1 cellular context compared by ENCODE assay signal in genomic region chr10:97664282-97664850, GRCh38.
TF ChIP-seq lines count a peak whose summit lies in the region.

No MANE protein-coding gene starts in this region.

TF ChIP-seq in K562, 482 proteins besides CTCF, POLR2A, EP300 and RAD21 (continued from another document and continues in another):
- TF ChIP-seq, protein P1, sequence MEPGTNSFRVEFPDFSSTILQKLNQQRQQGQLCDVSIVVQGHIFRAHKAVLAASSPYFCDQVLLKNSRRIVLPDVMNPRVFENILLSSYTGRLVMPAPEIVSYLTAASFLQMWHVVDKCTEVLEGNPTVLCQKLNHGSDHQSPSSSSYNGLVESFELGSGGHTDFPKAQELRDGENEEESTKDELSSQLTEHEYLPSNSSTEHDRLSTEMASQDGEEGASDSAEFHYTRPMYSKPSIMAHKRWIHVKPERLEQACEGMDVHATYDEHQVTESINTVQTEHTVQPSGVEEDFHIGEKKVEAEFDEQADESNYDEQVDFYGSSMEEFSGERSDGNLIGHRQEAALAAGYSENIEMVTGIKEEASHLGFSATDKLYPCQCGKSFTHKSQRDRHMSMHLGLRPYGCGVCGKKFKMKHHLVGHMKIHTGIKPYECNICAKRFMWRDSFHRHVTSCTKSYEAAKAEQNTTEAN (CRISPR knock-in tag; IDR thresholded peaks at IDR 0.05), result no peak
- TF ChIP-seq HMG20B (CRISPR knock-in tag; IDR thresholded peaks at IDR 0.05) (no peak), HNRNPL (IDR thresholded peaks at IDR 0.05; ENCODE audit: low read depth, low read length) (no peak), SETDB1 (IDR thresholded peaks at IDR 0.05; ENCODE audit: low read length) (no peak), ERF (CRISPR knock-in tag; IDR thresholded peaks at IDR 0.05) (no peak), POLR2AphosphoS2 (IDR thresholded peaks at IDR 0.05; ENCODE audit: low read length) (no peak), CXXC5 (CRISPR knock-in tag; IDR thresholded peaks at IDR 0.05) (peak; percentile 44), MYNN (IDR thresholded peaks at IDR 0.05) (no peak), MYNN (CRISPR knock-in tag; IDR thresholded peaks at IDR 0.05) (no peak), ELF1 (tag; IDR thresholded peaks at IDR 0.05) (no peak), NR4A1 (CRISPR knock-in tag; IDR thresholded peaks at IDR 0.05) (no peak), NR4A1 (tag; IDR thresholded peaks at IDR 0.05) (no peak), ILK (tag; IDR thresholded peaks at IDR 0.05; ENCODE audit: borderline replicate concordance, low read depth) (no peak), ZNF512 (tag; IDR thresholded peaks at IDR 0.05) (no peak), NR0B1 (IDR thresholded peaks at IDR 0.05; ENCODE audit: partially characterized antibody) (no peak), POLR3A (IDR thresholded peaks at IDR 0.05; ENCODE audit: borderline replicate concordance, extremely low read depth, insufficient read depth, insufficient read length) (no peak), ELF4 (CRISPR knock-in tag; IDR thresholded peaks at IDR 0.05) (no peak), U2AF1 (optimal IDR thresholded peaks at IDR 0.05; ENCODE audit: low read depth, low read length) (no peak), RNF2 (IDR thresholded peaks at IDR 0.05) (no peak), HNRNPUL1 (IDR thresholded peaks at IDR 0.05; ENCODE audit: low read length) (no peak), KAT8 (IDR thresholded peaks at IDR 0.05; ENCODE audit: low read depth) (no peak), CREB1 (IDR thresholded peaks at IDR 0.05) (peak; percentile 34; the same call in 1 of the 2 replicates), CREB1 (CRISPR knock-in tag; IDR thresholded peaks at IDR 0.05) (no peak), BRD9 (IDR thresholded peaks at IDR 0.05; ENCODE audit: low read depth, partially characterized antibody) (no peak), GABPB1 (CRISPR knock-in tag; IDR thresholded peaks at IDR 0.05) (no peak), FOXA1 (IDR thresholded peaks at IDR 0.05; ENCODE audit: borderline replicate concordance) (no peak), ZNF778 (CRISPR knock-in tag; IDR thresholded peaks at IDR 0.05) (no peak), HDAC1 (IDR thresholded peaks at IDR 0.05) (peak; percentile 65 to 84; a peak in 3 of 4 replicates), MYBL2 (IDR thresholded peaks at IDR 0.05; ENCODE audit: low read depth) (no peak), MYBL2 (CRISPR knock-in tag; IDR thresholded peaks at IDR 0.05; ENCODE audit: borderline replicate concordance) (no peak), DNMT1 (IDR thresholded peaks at IDR 0.05) (no peak), ZBTB17 (CRISPR knock-in tag; IDR thresholded peaks at IDR 0.05) (no peak), PRDM10 (IDR thresholded peaks at IDR 0.05; ENCODE audit: partially characterized antibody) (peak; percentile 47), GTF2E2 (tag; IDR thresholded peaks at IDR 0.05) (no peak; the same call in 1 of the 2 replicates), GATAD2A (IDR thresholded peaks at IDR 0.05) (no peak), ESRRA (IDR thresholded peaks at IDR 0.05; ENCODE audit: borderline replicate concordance, low read depth) (no peak), CEBPG (CRISPR knock-in tag; IDR thresholded peaks at IDR 0.05) (peak; percentile 62; the same call in 1 of the 2 replicates), CEBPG (tag; conservative IDR thresholded peaks at IDR 0.05 in 1 of 2, IDR thresholded peaks at IDR 0.05 in 1 of 2) (peak; percentile 59 to 68), NFRKB (IDR thresholded peaks at IDR 0.05; ENCODE audit: low read depth) (no peak), CEBPB (tag; IDR thresholded peaks at IDR 0.05) (peak; percentile 95), ILF3 (IDR thresholded peaks at IDR 0.05; ENCODE audit: borderline replicate concordance) (no peak), XRCC4 (IDR thresholded peaks at IDR 0.05; ENCODE audit: extremely low read depth, insufficient read depth, insufficient read length) (no peak)
- TF ChIP-seq, protein P2, sequence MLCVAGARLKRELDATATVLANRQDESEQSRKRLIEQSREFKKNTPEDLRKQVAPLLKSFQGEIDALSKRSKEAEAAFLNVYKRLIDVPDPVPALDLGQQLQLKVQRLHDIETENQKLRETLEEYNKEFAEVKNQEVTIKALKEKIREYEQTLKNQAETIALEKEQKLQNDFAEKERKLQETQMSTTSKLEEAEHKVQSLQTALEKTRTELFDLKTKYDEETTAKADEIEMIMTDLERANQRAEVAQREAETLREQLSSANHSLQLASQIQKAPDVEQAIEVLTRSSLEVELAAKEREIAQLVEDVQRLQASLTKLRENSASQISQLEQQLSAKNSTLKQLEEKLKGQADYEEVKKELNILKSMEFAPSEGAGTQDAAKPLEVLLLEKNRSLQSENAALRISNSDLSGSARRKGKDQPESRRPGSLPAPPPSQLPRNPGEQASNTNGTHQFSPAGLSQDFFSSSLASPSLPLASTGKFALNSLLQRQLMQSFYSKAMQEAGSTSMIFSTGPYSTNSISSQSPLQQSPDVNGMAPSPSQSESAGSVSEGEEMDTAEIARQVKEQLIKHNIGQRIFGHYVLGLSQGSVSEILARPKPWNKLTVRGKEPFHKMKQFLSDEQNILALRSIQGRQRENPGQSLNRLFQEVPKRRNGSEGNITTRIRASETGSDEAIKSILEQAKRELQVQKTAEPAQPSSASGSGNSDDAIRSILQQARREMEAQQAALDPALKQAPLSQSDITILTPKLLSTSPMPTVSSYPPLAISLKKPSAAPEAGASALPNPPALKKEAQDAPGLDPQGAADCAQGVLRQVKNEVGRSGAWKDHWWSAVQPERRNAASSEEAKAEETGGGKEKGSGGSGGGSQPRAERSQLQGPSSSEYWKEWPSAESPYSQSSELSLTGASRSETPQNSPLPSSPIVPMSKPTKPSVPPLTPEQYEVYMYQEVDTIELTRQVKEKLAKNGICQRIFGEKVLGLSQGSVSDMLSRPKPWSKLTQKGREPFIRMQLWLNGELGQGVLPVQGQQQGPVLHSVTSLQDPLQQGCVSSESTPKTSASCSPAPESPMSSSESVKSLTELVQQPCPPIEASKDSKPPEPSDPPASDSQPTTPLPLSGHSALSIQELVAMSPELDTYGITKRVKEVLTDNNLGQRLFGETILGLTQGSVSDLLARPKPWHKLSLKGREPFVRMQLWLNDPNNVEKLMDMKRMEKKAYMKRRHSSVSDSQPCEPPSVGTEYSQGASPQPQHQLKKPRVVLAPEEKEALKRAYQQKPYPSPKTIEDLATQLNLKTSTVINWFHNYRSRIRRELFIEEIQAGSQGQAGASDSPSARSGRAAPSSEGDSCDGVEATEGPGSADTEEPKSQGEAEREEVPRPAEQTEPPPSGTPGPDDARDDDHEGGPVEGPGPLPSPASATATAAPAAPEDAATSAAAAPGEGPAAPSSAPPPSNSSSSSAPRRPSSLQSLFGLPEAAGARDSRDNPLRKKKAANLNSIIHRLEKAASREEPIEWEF (CRISPR knock-in tag; IDR thresholded peaks at IDR 0.05), result no peak
- TF ChIP-seq, protein P3, sequence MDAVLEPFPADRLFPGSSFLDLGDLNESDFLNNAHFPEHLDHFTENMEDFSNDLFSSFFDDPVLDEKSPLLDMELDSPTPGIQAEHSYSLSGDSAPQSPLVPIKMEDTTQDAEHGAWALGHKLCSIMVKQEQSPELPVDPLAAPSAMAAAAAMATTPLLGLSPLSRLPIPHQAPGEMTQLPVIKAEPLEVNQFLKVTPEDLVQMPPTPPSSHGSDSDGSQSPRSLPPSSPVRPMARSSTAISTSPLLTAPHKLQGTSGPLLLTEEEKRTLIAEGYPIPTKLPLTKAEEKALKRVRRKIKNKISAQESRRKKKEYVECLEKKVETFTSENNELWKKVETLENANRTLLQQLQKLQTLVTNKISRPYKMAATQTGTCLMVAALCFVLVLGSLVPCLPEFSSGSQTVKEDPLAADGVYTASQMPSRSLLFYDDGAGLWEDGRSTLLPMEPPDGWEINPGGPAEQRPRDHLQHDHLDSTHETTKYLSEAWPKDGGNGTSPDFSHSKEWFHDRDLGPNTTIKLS (IDR thresholded peaks at IDR 0.05; ENCODE audit: borderline replicate concordance, low read depth), result no peak
- TF ChIP-seq, protein P4, sequence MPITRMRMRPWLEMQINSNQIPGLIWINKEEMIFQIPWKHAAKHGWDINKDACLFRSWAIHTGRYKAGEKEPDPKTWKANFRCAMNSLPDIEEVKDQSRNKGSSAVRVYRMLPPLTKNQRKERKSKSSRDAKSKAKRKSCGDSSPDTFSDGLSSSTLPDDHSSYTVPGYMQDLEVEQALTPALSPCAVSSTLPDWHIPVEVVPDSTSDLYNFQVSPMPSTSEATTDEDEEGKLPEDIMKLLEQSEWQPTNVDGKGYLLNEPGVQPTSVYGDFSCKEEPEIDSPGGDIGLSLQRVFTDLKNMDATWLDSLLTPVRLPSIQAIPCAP (CRISPR knock-in tag; IDR thresholded peaks at IDR 0.05; ENCODE audit: borderline replicate concordance), result no peak
- TF ChIP-seq, protein P5, sequence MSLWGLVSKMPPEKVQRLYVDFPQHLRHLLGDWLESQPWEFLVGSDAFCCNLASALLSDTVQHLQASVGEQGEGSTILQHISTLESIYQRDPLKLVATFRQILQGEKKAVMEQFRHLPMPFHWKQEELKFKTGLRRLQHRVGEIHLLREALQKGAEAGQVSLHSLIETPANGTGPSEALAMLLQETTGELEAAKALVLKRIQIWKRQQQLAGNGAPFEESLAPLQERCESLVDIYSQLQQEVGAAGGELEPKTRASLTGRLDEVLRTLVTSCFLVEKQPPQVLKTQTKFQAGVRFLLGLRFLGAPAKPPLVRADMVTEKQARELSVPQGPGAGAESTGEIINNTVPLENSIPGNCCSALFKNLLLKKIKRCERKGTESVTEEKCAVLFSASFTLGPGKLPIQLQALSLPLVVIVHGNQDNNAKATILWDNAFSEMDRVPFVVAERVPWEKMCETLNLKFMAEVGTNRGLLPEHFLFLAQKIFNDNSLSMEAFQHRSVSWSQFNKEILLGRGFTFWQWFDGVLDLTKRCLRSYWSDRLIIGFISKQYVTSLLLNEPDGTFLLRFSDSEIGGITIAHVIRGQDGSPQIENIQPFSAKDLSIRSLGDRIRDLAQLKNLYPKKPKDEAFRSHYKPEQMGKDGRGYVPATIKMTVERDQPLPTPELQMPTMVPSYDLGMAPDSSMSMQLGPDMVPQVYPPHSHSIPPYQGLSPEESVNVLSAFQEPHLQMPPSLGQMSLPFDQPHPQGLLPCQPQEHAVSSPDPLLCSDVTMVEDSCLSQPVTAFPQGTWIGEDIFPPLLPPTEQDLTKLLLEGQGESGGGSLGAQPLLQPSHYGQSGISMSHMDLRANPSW (CRISPR knock-in tag; IDR thresholded peaks at IDR 0.05), result no peak
- TF ChIP-seq, protein P6, sequence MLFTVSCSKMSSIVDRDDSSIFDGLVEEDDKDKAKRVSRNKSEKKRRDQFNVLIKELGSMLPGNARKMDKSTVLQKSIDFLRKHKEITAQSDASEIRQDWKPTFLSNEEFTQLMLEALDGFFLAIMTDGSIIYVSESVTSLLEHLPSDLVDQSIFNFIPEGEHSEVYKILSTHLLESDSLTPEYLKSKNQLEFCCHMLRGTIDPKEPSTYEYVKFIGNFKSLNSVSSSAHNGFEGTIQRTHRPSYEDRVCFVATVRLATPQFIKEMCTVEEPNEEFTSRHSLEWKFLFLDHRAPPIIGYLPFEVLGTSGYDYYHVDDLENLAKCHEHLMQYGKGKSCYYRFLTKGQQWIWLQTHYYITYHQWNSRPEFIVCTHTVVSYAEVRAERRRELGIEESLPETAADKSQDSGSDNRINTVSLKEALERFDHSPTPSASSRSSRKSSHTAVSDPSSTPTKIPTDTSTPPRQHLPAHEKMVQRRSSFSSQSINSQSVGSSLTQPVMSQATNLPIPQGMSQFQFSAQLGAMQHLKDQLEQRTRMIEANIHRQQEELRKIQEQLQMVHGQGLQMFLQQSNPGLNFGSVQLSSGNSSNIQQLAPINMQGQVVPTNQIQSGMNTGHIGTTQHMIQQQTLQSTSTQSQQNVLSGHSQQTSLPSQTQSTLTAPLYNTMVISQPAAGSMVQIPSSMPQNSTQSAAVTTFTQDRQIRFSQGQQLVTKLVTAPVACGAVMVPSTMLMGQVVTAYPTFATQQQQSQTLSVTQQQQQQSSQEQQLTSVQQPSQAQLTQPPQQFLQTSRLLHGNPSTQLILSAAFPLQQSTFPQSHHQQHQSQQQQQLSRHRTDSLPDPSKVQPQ (CRISPR knock-in tag; IDR thresholded peaks at IDR 0.05; ENCODE audit: borderline replicate concordance), result no peak
